Comparison of ENCODE assay signal across 35 cellular contexts in genomic region chr12:63855299-63855698, GRCh38.
"Had no signal": no experiment of that assay in that cellular context is flagged by ENCODE, and none has a peak within 500 bp of the region (broad histone marks: within the 10 kb centered on the region; RNA-seq: fewer than 3 reads in every experiment).

No MANE protein-coding gene starts in this region.

- H3K4me3 ChIP-seq: adrenal gland, body of pancreas, breast epithelium had no signal

- DNase-seq: activated B cell treated with CpG ODN at 0.5 μM for 24 hours; activated CD4-positive, alpha-beta memory T cell treated with anti-CD3 and anti-CD28 coated beads for 36 hours; activated CD4-positive, alpha-beta T cell treated with anti-CD3 and anti-CD28 coated beads for 4 hours; activated CD4-positive, alpha-beta T cell treated with anti-CD3 and anti-CD28 coated beads, Interleukin-2, amount 10 ng/mL, durations not matched to agents 24 days and 14 days; activated CD4-positive, alpha-beta T cell treated with anti-CD3 and anti-CD28 coated beads, Interleukin-2, amount 50 U/mL, for 1 hour; activated CD4-positive, alpha-beta T cell treated with anti-CD3 and anti-CD28 coated beads, Interleukin-2, amount 50 U/mL, for 4 hours; activated CD4-positive, CD25-positive, alpha-beta regulatory T cell treated with anti-CD3 and anti-CD28 coated beads, Interleukin-2, amount 50 U/mL, for 72 hours; activated CD8-positive, alpha-beta memory T cell treated with anti-CD3 and anti-CD28 coated beads, Interleukin-2, amount 50 U/mL, for 4 hours; activated CD8-positive, alpha-beta T cell treated with anti-CD3 and anti-CD28 coated beads for 36 hours; activated effector memory CD4-positive, alpha-beta T cell treated with anti-CD3 and anti-CD28 coated beads, Interleukin-2, amount 50 U/mL, for 16 hours; activated gamma-delta T cell treated with Interleukin-2 at 50 U/mL for 16 hours; activated naive CD4-positive, alpha-beta T cell; activated naive CD4-positive, alpha-beta T cell treated with anti-CD3 and anti-CD28 coated beads for 36 hours; activated naive CD4-positive, alpha-beta T cell treated with anti-CD3 and anti-CD28 coated beads, Interleukin-2, amount 50 U/mL, for 16 hours; activated naive CD8-positive, alpha-beta T cell treated with anti-CD3 and anti-CD28 coated beads for 36 hours; activated T-cell treated with anti-CD3 and anti-CD28 coated beads for 4 hours; activated T-cell treated with anti-CD3 and anti-CD28 coated beads, Interleukin-2, amount 50 U/mL, for 1 hour; activated T-cell treated with anti-CD3 and anti-CD28 coated beads, Interleukin-2, amount 50 U/mL, for 4 hours; activated T-cell treated with anti-CD3 and anti-CD28 coated beads, Interleukin-2, amount 50 U/mL, for 72 hours; adrenal gland; amniotic stem cell; aorta; body of pancreas; brain microvascular endothelial cell; central memory CD4-positive, alpha-beta T cell; T-helper 1 cell; T-helper 2 cell; T-helper 9 cell had no signal

- H3K27ac Mint-ChIP-seq: activated B cell treated with CpG ODN at 0.5 μM for 24 hours; activated CD4-positive, alpha-beta memory T cell treated with anti-CD3 and anti-CD28 coated beads for 36 hours; activated CD4-positive, alpha-beta T cell treated with anti-CD3 and anti-CD28 coated beads, Interleukin-2, amount 10 ng/mL, durations not matched to agents 24 days and 14 days; activated CD8-positive, alpha-beta T cell treated with anti-CD3 and anti-CD28 coated beads for 36 hours; activated naive CD4-positive, alpha-beta T cell treated with anti-CD3 and anti-CD28 coated beads for 36 hours; activated naive CD4-positive, alpha-beta T cell treated with anti-CD3 and anti-CD28 coated beads, Interleukin-2, amount 50 U/mL, for 72 hours; activated naive CD8-positive, alpha-beta T cell treated with anti-CD3 and anti-CD28 coated beads for 36 hours; activated T-cell treated with anti-CD3 and anti-CD28 coated beads, Interleukin-2, amount 50 U/mL, for 72 hours; activated T-helper 1 cell treated with anti-CD3 and anti-CD28 coated beads, Interleukin-12 subunit alpha, Interleukin-12 subunit beta, Interleukin-2, Interleukin-4 antibody, amounts not matched to agents 30 ng/mL and 10 ng/mL and 1 ng/mL, durations not matched to agents 14 hours and 24 hours and 36 hours; activated T-helper 17 cell treated with anti-CD3 and anti-CD28 coated beads, Interleukin-2, amount 50 U/mL, for 72 hours; T-helper 1 cell treated with Interleukin-12 subunit alpha and Interleukin-12 subunit beta and Interleukin-4 antibody, amounts not matched to agents 30 μg/mL and 1 μg/mL, for 36 hours; T-helper 2 cell treated with Interferon-gamma antibody and Interleukin-4, amounts not matched to agents 5 μg/mL and 100 μg/mL, for 36 hours had no signal

- H3K36me3 Mint-ChIP-seq: activated CD4-positive, alpha-beta memory T cell treated with anti-CD3 and anti-CD28 coated beads for 36 hours; activated naive CD4-positive, alpha-beta T cell treated with anti-CD3 and anti-CD28 coated beads, Interleukin-2, amount 50 U/mL, for 72 hours; activated naive CD8-positive, alpha-beta T cell treated with anti-CD3 and anti-CD28 coated beads for 36 hours had no signal

- H3K27me3 Mint-ChIP-seq: activated CD4-positive, alpha-beta T cell treated with anti-CD3 and anti-CD28 coated beads, Interleukin-2, amount 10 ng/mL, durations not matched to agents 24 days and 14 days had no signal

- H3K9me3 ChIP-seq: adrenal gland, body of pancreas, breast epithelium had no signal

- H3K36me3 ChIP-seq: adrenal gland, brain microvascular endothelial cell, breast epithelium had no signal

- H3K27ac ChIP-seq: adrenal gland, body of pancreas, brain microvascular endothelial cell, breast epithelium, VCaP had no signal

- H3K9me3 Mint-ChIP-seq: activated B cell treated with CpG ODN at 0.5 μM for 24 hours; activated CD4-positive, alpha-beta memory T cell treated with anti-CD3 and anti-CD28 coated beads for 36 hours; activated CD4-positive, alpha-beta T cell treated with anti-CD3 and anti-CD28 coated beads, Interleukin-2, amount 10 ng/mL, durations not matched to agents 24 days and 14 days; activated CD8-positive, alpha-beta T cell treated with anti-CD3 and anti-CD28 coated beads for 36 hours; activated naive CD4-positive, alpha-beta T cell treated with anti-CD3 and anti-CD28 coated beads for 36 hours; activated naive CD4-positive, alpha-beta T cell treated with anti-CD3 and anti-CD28 coated beads, Interleukin-2, amount 50 U/mL, for 72 hours; activated naive CD8-positive, alpha-beta T cell treated with anti-CD3 and anti-CD28 coated beads for 36 hours; activated T-cell treated with anti-CD3 and anti-CD28 coated beads, Interleukin-2, amount 50 U/mL, for 4 hours; activated T-cell treated with anti-CD3 and anti-CD28 coated beads, Interleukin-2, amount 50 U/mL, for 72 hours; activated T-helper 1 cell treated with anti-CD3 and anti-CD28 coated beads, Interleukin-12 subunit alpha, Interleukin-12 subunit beta, Interleukin-2, Interleukin-4 antibody, amounts not matched to agents 30 ng/mL and 10 ng/mL and 1 ng/mL, durations not matched to agents 14 hours and 24 hours and 36 hours; activated T-helper 17 cell treated with anti-CD3 and anti-CD28 coated beads, Interleukin-2, amount 50 U/mL, for 72 hours; T-helper 1 cell treated with Interleukin-12 subunit alpha and Interleukin-12 subunit beta and Interleukin-4 antibody, amounts not matched to agents 30 μg/mL and 1 μg/mL, for 36 hours; T-helper 2 cell treated with Interferon-gamma antibody and Interleukin-4, amounts not matched to agents 5 μg/mL and 100 μg/mL, for 36 hours had no signal

- H3K4me3 Mint-ChIP-seq: activated B cell treated with CpG ODN at 0.5 μM for 24 hours; activated CD4-positive, alpha-beta memory T cell treated with anti-CD3 and anti-CD28 coated beads for 36 hours; activated CD4-positive, alpha-beta T cell treated with anti-CD3 and anti-CD28 coated beads, Interleukin-2, amount 10 ng/mL, durations not matched to agents 24 days and 14 days; activated CD8-positive, alpha-beta T cell treated with anti-CD3 and anti-CD28 coated beads for 36 hours; activated naive CD4-positive, alpha-beta T cell treated with anti-CD3 and anti-CD28 coated beads for 36 hours; activated naive CD8-positive, alpha-beta T cell treated with anti-CD3 and anti-CD28 coated beads for 36 hours; activated T-cell treated with anti-CD3 and anti-CD28 coated beads, Interleukin-2, amount 50 U/mL, for 4 hours; activated T-cell treated with anti-CD3 and anti-CD28 coated beads, Interleukin-2, amount 50 U/mL, for 72 hours; activated T-helper 1 cell treated with anti-CD3 and anti-CD28 coated beads, Interleukin-12 subunit alpha, Interleukin-12 subunit beta, Interleukin-2, Interleukin-4 antibody, amounts not matched to agents 30 ng/mL and 10 ng/mL and 1 ng/mL, durations not matched to agents 14 hours and 24 hours and 36 hours; activated T-helper 17 cell treated with anti-CD3 and anti-CD28 coated beads, Interleukin-2, amount 50 U/mL, for 72 hours; T-helper 1 cell treated with Interleukin-12 subunit alpha and Interleukin-12 subunit beta and Interleukin-4 antibody, amounts not matched to agents 30 μg/mL and 1 μg/mL, for 36 hours; T-helper 2 cell treated with Interferon-gamma antibody and Interleukin-4, amounts not matched to agents 5 μg/mL and 100 μg/mL, for 36 hours had no signal

- H3K4me1 ChIP-seq: breast epithelium had no signal

- H3K27me3 ChIP-seq: adrenal gland, body of pancreas, brain microvascular endothelial cell, breast epithelium had no signal

- ATAC-seq: activated CD8-positive, alpha-beta T cell treated with anti-CD3 and anti-CD28 coated beads for 36 hours; activated naive CD4-positive, alpha-beta T cell treated with anti-CD3 and anti-CD28 coated beads, Interleukin-2, amount 50 U/mL, for 72 hours; activated T-cell treated with anti-CD3 and anti-CD28 coated beads, Interleukin-2, amount 50 U/mL, for 4 hours; activated T-cell treated with anti-CD3 and anti-CD28 coated beads, Interleukin-2, amount 50 U/mL, for 72 hours; activated T-helper 17 cell treated with anti-CD3 and anti-CD28 coated beads, Interleukin-2, amount 50 U/mL, for 72 hours; body of pancreas had no signal

- H3K4me1 Mint-ChIP-seq: activated B cell treated with CpG ODN at 0.5 μM for 24 hours; activated CD4-positive, alpha-beta T cell treated with anti-CD3 and anti-CD28 coated beads, Interleukin-2, amount 10 ng/mL, durations not matched to agents 24 days and 14 days; activated naive CD8-positive, alpha-beta T cell treated with anti-CD3 and anti-CD28 coated beads for 36 hours; activated T-helper 17 cell treated with anti-CD3 and anti-CD28 coated beads, Interleukin-2, amount 50 U/mL, for 72 hours had no signal
